Comparison of ENCODE assay signal across 13 cellular contexts in genomic region chr11:59644528-59644927, GRCh38. TPM values are rescaled to one million over a fixed set of nuclear protein-coding genes. Genes with fewer than 3 reads are reported as not detected.
DNase-seq lines count a peak whose midpoint lies in the region; ATAC-seq and TF ChIP-seq lines count a peak whose summit lies in the region.
"Had no signal": no experiment of that assay in that cellular context is flagged by ENCODE, and none has a peak within 500 bp of the region (broad histone marks: within the 10 kb centered on the region; RNA-seq: fewer than 3 reads in every experiment).

No MANE protein-coding gene starts in this region.

- no peak overlapping the region for H3K4me3 Mint-ChIP-seq in activated naive CD4-positive, alpha-beta T cell treated with anti-CD3 and anti-CD28 coated beads, Interleukin-2, amount 50 U/mL, for 24 hours
- no peak overlapping the region for H3K4me3 Mint-ChIP-seq in activated T-helper 17 cell treated with anti-CD3 and anti-CD28 coated beads, Interleukin-2, amount 50 U/mL, for 72 hours
- H3K4me3 Mint-ChIP-seq in progenitor cell of endocrine pancreas (ENCODE audit: low read depth): no peak overlapping the region
- H3K4me3 Mint-ChIP-seq: B cell; CD4-positive, alpha-beta T cell had no signal

- H3K9me3 Mint-ChIP-seq in activated naive CD4-positive, alpha-beta T cell treated with anti-CD3 and anti-CD28 coated beads, Interleukin-2, amount 50 U/mL, for 24 hours: no peaks in the 10 kb centered on the region
- H3K9me3 Mint-ChIP-seq in activated naive CD4-positive, alpha-beta T cell treated with anti-CD3 and anti-CD28 coated beads, Interleukin-2, amount 50 U/mL, for 72 hours: no peaks in the 10 kb centered on the region
- H3K9me3 Mint-ChIP-seq in activated T-helper 17 cell treated with anti-CD3 and anti-CD28 coated beads, Interleukin-2, amount 50 U/mL, for 72 hours: no peaks in the 10 kb centered on the region
- H3K9me3 Mint-ChIP-seq in progenitor cell of endocrine pancreas (ENCODE audit: low read depth): no peaks in the 10 kb centered on the region
- H3K9me3 Mint-ChIP-seq: CD4-positive, alpha-beta T cell had no signal

- no peak for ATAC-seq in activated naive CD4-positive, alpha-beta T cell treated with anti-CD3 and anti-CD28 coated beads, Interleukin-2, amount 50 U/mL, for 72 hours
- ATAC-seq in activated T-helper 17 cell treated with anti-CD3 and anti-CD28 coated beads, Interleukin-2, amount 50 U/mL, for 72 hours (replicated peaks): no peak
- ATAC-seq in left lobe of liver (peak; percentile 64), HG02678 (IDR thresholded peaks at IDR 0.05; ENCODE audit: unreplicated experiment) (no peak)

- H3K4me1 Mint-ChIP-seq in activated naive CD4-positive, alpha-beta T cell treated with anti-CD3 and anti-CD28 coated beads, Interleukin-2, amount 50 U/mL, for 24 hours: no peaks in the 10 kb centered on the region
- no peaks in the 10 kb centered on the region for H3K4me1 Mint-ChIP-seq in activated T-helper 17 cell treated with anti-CD3 and anti-CD28 coated beads, Interleukin-2, amount 50 U/mL, for 72 hours
- no peaks in the 10 kb centered on the region for H3K4me1 Mint-ChIP-seq in progenitor cell of endocrine pancreas (ENCODE audit: low read depth)
- H3K4me1 Mint-ChIP-seq: B cell had no signal

- no peak for TF ChIP-seq CTCF in progenitor cell of endocrine pancreas (IDR thresholded peaks at IDR 0.05; ENCODE audit: unreplicated experiment)

- H3K27ac Mint-ChIP-seq in activated naive CD4-positive, alpha-beta T cell treated with anti-CD3 and anti-CD28 coated beads, Interleukin-2, amount 50 U/mL, for 24 hours: peak overlapping the region; percentile 65
- peak overlapping the region in 1 of 2 donors; percentile 44 for H3K27ac Mint-ChIP-seq in activated naive CD4-positive, alpha-beta T cell treated with anti-CD3 and anti-CD28 coated beads, Interleukin-2, amount 50 U/mL, for 72 hours
- H3K27ac Mint-ChIP-seq in activated T-helper 17 cell treated with anti-CD3 and anti-CD28 coated beads, Interleukin-2, amount 50 U/mL, for 72 hours: peak overlapping the region; percentile 16
- H3K27ac Mint-ChIP-seq in progenitor cell of endocrine pancreas: peak overlapping the region; percentile 8
- H3K27ac Mint-ChIP-seq: B cell; CD4-positive, alpha-beta T cell had no signal

- no peaks in the 10 kb centered on the region for H3K27me3 Mint-ChIP-seq in activated naive CD4-positive, alpha-beta T cell treated with anti-CD3 and anti-CD28 coated beads, Interleukin-2, amount 50 U/mL, for 24 hours
- H3K27me3 Mint-ChIP-seq in activated T-helper 17 cell treated with anti-CD3 and anti-CD28 coated beads, Interleukin-2, amount 50 U/mL, for 72 hours: no peaks in the 10 kb centered on the region
- H3K27me3 Mint-ChIP-seq in progenitor cell of endocrine pancreas: no peaks in the 10 kb centered on the region
- H3K27me3 Mint-ChIP-seq: B cell; CD4-positive, alpha-beta T cell had no signal

- DNase-seq in activated naive CD4-positive, alpha-beta T cell treated with anti-CD3 and anti-CD28 coated beads, Interleukin-2, amount 50 U/mL, for 72 hours (ENCODE audit: low spot score in 2 of 2): no peak
- DNase-seq in left lobe of liver (ENCODE audit: low spot score): no peak
- DNase-seq in progenitor cell of endocrine pancreas (ENCODE audit: low spot score, unreplicated experiment): no peak
- DNase-seq in amniotic stem cell (lab: John Stamatoyannopoulos, UW): no peak
- DNase-seq: C1 segment of cervical spinal cord; Calu3; CD4-positive, alpha-beta T cell; DMS 273 treated with DMSO at 0.1 percent for 48 hours; HCEC 1CT had no signal

- H3K36me3 Mint-ChIP-seq in activated naive CD4-positive, alpha-beta T cell treated with anti-CD3 and anti-CD28 coated beads, Interleukin-2, amount 50 U/mL, for 24 hours: peaks cover 36% of the 10 kb centered on the region
- H3K36me3 Mint-ChIP-seq in activated naive CD4-positive, alpha-beta T cell treated with anti-CD3 and anti-CD28 coated beads, Interleukin-2, amount 50 U/mL, for 72 hours: peaks cover 17 to 49% of the 10 kb centered on the region in 2 donors
- H3K36me3 Mint-ChIP-seq in activated T-helper 17 cell treated with anti-CD3 and anti-CD28 coated beads, Interleukin-2, amount 50 U/mL, for 72 hours (ENCODE audit: low read depth): peaks cover 99% of the 10 kb centered on the region
- H3K36me3 Mint-ChIP-seq in progenitor cell of endocrine pancreas (ENCODE audit: insufficient read depth): peaks cover 45% of the 10 kb centered on the region

RNA-seq across cellular contexts. Expression of gene PATL1, which starts 24.3 kb away (rescaled TPM):
- total RNA-seq in activated naive CD4-positive, alpha-beta T cell treated with anti-CD3 and anti-CD28 coated beads, Interleukin-2, amount 50 U/mL, for 72 hours: 10 to 100 TPM; 72.3 to 88.0 TPM
- total RNA-seq in activated T-helper 17 cell treated with anti-CD3 and anti-CD28 coated beads, Interleukin-2, amount 50 U/mL, for 72 hours: 10 to 100 TPM; 57.6 to 81.1 TPM
- total RNA-seq in left lobe of liver (16.7 TPM), progenitor cell of endocrine pancreas (43.0 and 43.7 TPM in 2 replicates)

RNA-seq across cellular contexts. Expression of gene OSBP, which starts 29.0 kb away (rescaled TPM):
- 10 to 100 TPM; 40.1 to 50.9 TPM for total RNA-seq in activated naive CD4-positive, alpha-beta T cell treated with anti-CD3 and anti-CD28 coated beads, Interleukin-2, amount 50 U/mL, for 72 hours
- total RNA-seq in activated T-helper 17 cell treated with anti-CD3 and anti-CD28 coated beads, Interleukin-2, amount 50 U/mL, for 72 hours: 10 to 100 TPM; 31.0 to 33.0 TPM
- total RNA-seq in left lobe of liver: 57.7 TPM
- total RNA-seq in progenitor cell of endocrine pancreas: 42.7 and 46.1 TPM in 2 replicates
